Comparison of ENCODE assay signal across 9 cellular contexts in genomic region chr5:170151105-170151831, GRCh38. TPM values are rescaled to one million over a fixed set of nuclear protein-coding genes. Genes with fewer than 3 reads are reported as not detected.
DNase-seq lines count a peak whose midpoint lies in the region; ATAC-seq and TF ChIP-seq lines count a peak whose summit lies in the region.
"Had no signal": no experiment of that assay in that cellular context is flagged by ENCODE, and none has a peak within 500 bp of the region (broad histone marks: within the 10 kb centered on the region; RNA-seq: fewer than 3 reads in every experiment).

No MANE protein-coding gene starts in this region.

- H3K27me3 ChIP-seq in RWPE2 (ENCODE audit: insufficient read depth, poor library complexity, severe bottlenecking) (no peaks in the 10 kb centered on the region), left ventricle myocardium inferior (ENCODE audit: low read depth) (no peaks in the 10 kb centered on the region), aorta (ENCODE audit: control insufficient read depth in 1 of 2, insufficient read depth in 2 of 2, low read length in 1 of 2) (no peaks in the 10 kb centered on the region)

- H3K9me3 ChIP-seq in RWPE2 (ENCODE audit: severe bottlenecking) = no peaks in the 10 kb centered on the region
- no peaks in the 10 kb centered on the region for H3K9me3 ChIP-seq in left ventricle myocardium inferior (replicated peaks)
- no peaks in the 10 kb centered on the region for H3K9me3 ChIP-seq in aorta (ENCODE audit: control insufficient read depth, low read length)

- DNase-seq in natural killer cell treated with Interleukin-12 subunit alpha and Interleukin-12 subunit beta and Interleukin-15 and Interleukin-18, amount 100 ng/mL, for 72 hours (ENCODE audit: low spot score) = peak; percentile 34
- DNase-seq in natural killer cell (no peak), RWPE2 (ENCODE audit: low spot score) (peak; percentile 97), left ventricle myocardium inferior (peak; percentile 61), aorta (peak; percentile 78 to 81), middle frontal gyrus (ENCODE audit: extremely low spot score, low spot score) (no peak), GF-D8 (lab: John Stamatoyannopoulos, UW) (no peak)

- H3K9me3 Mint-ChIP-seq in natural killer cell treated with Interleukin-12 subunit alpha and Interleukin-12 subunit beta and Interleukin-15 and Interleukin-18, amount 100 ng/mL, for 72 hours = no peaks in the 10 kb centered on the region
- no peaks in the 10 kb centered on the region for H3K9me3 Mint-ChIP-seq in natural killer cell

- H3K36me3 Mint-ChIP-seq in natural killer cell treated with Interleukin-12 subunit alpha and Interleukin-12 subunit beta and Interleukin-15 and Interleukin-18, amount 100 ng/mL, for 72 hours = no peaks in the 10 kb centered on the region
- no peaks in the 10 kb centered on the region for H3K36me3 Mint-ChIP-seq in natural killer cell

- peaks cover 14% of the 10 kb centered on the region for H3K4me1 ChIP-seq in RWPE2 (ENCODE audit: insufficient read depth, poor library complexity, severe bottlenecking)
- peaks cover 14% of the 10 kb centered on the region for H3K4me1 ChIP-seq in left ventricle myocardium inferior
- no peaks in the 10 kb centered on the region for H3K4me1 ChIP-seq in aorta (ENCODE audit: control insufficient read depth in 1 of 2, insufficient read depth in 2 of 2, low read length in 2 of 2)

- H3K4me3 Mint-ChIP-seq in natural killer cell treated with Interleukin-12 subunit alpha and Interleukin-12 subunit beta and Interleukin-15 and Interleukin-18, amount 100 ng/mL, for 72 hours = no peak overlapping the region
- H3K4me3 Mint-ChIP-seq in natural killer cell = no peak overlapping the region

- no peak for ATAC-seq in natural killer cell treated with Interleukin-12 subunit alpha and Interleukin-12 subunit beta and Interleukin-15 and Interleukin-18, amount 100 ng/mL, for 72 hours
- ATAC-seq in natural killer cell (no peak), RWPE2 (ENCODE audit: low read depth) (peak; percentile 93), aorta (ENCODE audit: low FRiP score) (no peak), HG03025 (IDR thresholded peaks at IDR 0.05; ENCODE audit: low FRiP score, unreplicated experiment) (no peak)

- H3K4me3 ChIP-seq in RWPE2 (ENCODE audit: severe bottlenecking) (no peak overlapping the region), left ventricle myocardium inferior (no peak overlapping the region), aorta (ENCODE audit: low read length in 2 of 2) (no peak overlapping the region)

- no peaks in the 10 kb centered on the region for H3K36me3 ChIP-seq in RWPE2 (ENCODE audit: low read depth)
- H3K36me3 ChIP-seq in left ventricle myocardium inferior = no peaks in the 10 kb centered on the region
- H3K36me3 ChIP-seq in aorta (ENCODE audit: control insufficient read depth in 1 of 2, insufficient read depth in 2 of 2, low read length in 1 of 2) = no peaks in the 10 kb centered on the region

- H3K27me3 Mint-ChIP-seq in natural killer cell treated with Interleukin-12 subunit alpha and Interleukin-12 subunit beta and Interleukin-15 and Interleukin-18, amount 100 ng/mL, for 72 hours = peaks cover 6 to 22% of the 10 kb centered on the region in 2 donors
- H3K27me3 Mint-ChIP-seq in natural killer cell (ENCODE audit: low read depth in 2 of 2) = peaks cover 6 to 8% of the 10 kb centered on the region in 2 donors

- intact Hi-C loops in natural killer cell (cut with micrococcal nuclease) = no loop called here
- intact Hi-C loops in left ventricle myocardium inferior (cut with micrococcal nuclease) = no loop called here
- intact Hi-C loops in aorta (cut with DNase I) = no loop called here

- peak overlapping the region; percentile 74 for H3K27ac ChIP-seq in RWPE2 (ENCODE audit: poor library complexity, severe bottlenecking)
- peak overlapping the region; percentile 63 for H3K27ac ChIP-seq in left ventricle myocardium inferior (replicated peaks)
- peak overlapping the region in 1 of 2 donors; percentile 3 for H3K27ac ChIP-seq in aorta (ENCODE audit: low read depth in 1 of 2, low read length in 2 of 2)

- no peak overlapping the region for H3K27ac Mint-ChIP-seq in natural killer cell treated with Interleukin-12 subunit alpha and Interleukin-12 subunit beta and Interleukin-15 and Interleukin-18, amount 100 ng/mL, for 72 hours
- H3K27ac Mint-ChIP-seq in natural killer cell = no peak overlapping the region

- TF ChIP-seq CTCF in natural killer cell (IDR thresholded peaks at IDR 0.05) = no peak
- peak; percentile 7 for TF ChIP-seq CTCF in RWPE2 (IDR thresholded peaks at IDR 0.05; ENCODE audit: poor library complexity, severe bottlenecking)
- no peak for TF ChIP-seq CTCF in left ventricle myocardium inferior (IDR thresholded peaks at IDR 0.05; ENCODE audit: borderline replicate concordance)

- no peaks in the 10 kb centered on the region for H3K4me1 Mint-ChIP-seq in natural killer cell treated with Interleukin-12 subunit alpha and Interleukin-12 subunit beta and Interleukin-15 and Interleukin-18, amount 100 ng/mL, for 72 hours (ENCODE audit: low read depth in 2 of 2)
- H3K4me1 Mint-ChIP-seq in natural killer cell = no peaks in the 10 kb centered on the region

- 3 to 8% methylated on average over 7 of the region's 7 CpGs for WGBS in aorta, 2 donors

RNA-seq across cellular contexts. Expression of gene FOXI1, which starts 45.6 kb away (rescaled TPM):
- under 1 TPM; 0.25 to 0.64 TPM for total RNA-seq in natural killer cell treated with Interleukin-12 subunit alpha and Interleukin-12 subunit beta and Interleukin-15 and Interleukin-18, amount 100 ng/mL, for 72 hours
- total RNA-seq in natural killer cell = under 1 TPM in 1 of 3 donors, not detected in 2; 0.18 TPM
- total RNA-seq in left ventricle myocardium inferior = not detected
- not detected for total RNA-seq in aorta
- polyA plus RNA-seq in aorta = not detected
- polyA plus RNA-seq: BJ had no signal

Comparison
In these comparisons a context has a peak if more than half of its experiments do, and no peak if none do; other contexts are left out.
1. DNase-seq: peak in natural killer cell treated with Interleukin-12 subunit alpha and Interleukin-12 subunit beta and Interleukin-15 and Interleukin-18, amount 100 ng/mL, for 72 hours (single experiment), RWPE2 (single experiment), left ventricle myocardium inferior (single experiment) and aorta (2 of 2); none in natural killer cell (single experiment), middle frontal gyrus (single experiment) and GF-D8 (single experiment).